ENCODE assay signal across 8 cellular contexts in genomic region chr16:30005341-30006094, GRCh38. TPM values are rescaled to one million over a fixed set of nuclear protein-coding genes. Genes with fewer than 3 reads are reported as not detected.
DNase-seq lines count a peak whose midpoint lies in the region; ATAC-seq, FAIRE-seq and TF ChIP-seq lines count a peak whose summit lies in the region.

No MANE protein-coding gene starts in this region.

- H3K4me1 ChIP-seq in Loucy (ENCODE audit: insufficient read depth, low read length, poor library complexity, severe bottlenecking) = no peaks in the 10 kb centered on the region
- H3K4me1 ChIP-seq in pancreas = no peaks in the 10 kb centered on the region

- H3K9me3 ChIP-seq in Loucy (ENCODE audit: insufficient read depth, low read depth, low read length) (no peaks in the 10 kb centered on the region), pancreas (no peaks in the 10 kb centered on the region)

- FAIRE-seq in pancreas (lab: Jason Lieb, UNC) = no peak

- H3K4me2 ChIP-seq in Loucy (ENCODE audit: low read depth, low read length, poor library complexity, severe bottlenecking) = no peak overlapping the region

- H3K9ac ChIP-seq in Loucy (ENCODE audit: low read depth, low read length, poor library complexity, severe bottlenecking) = no peak overlapping the region

- 46 to 59% methylated on average over 35 of the region's 35 CpGs for WGBS in pancreas, 2 donors

- H3K4me3 ChIP-seq in Loucy (ENCODE audit: low read length, poor library complexity, severe bottlenecking) = no peak overlapping the region
- no peak overlapping the region for H3K4me3 ChIP-seq in fibroblast of the aortic adventitia (ENCODE audit: low read depth, low read length)
- H3K4me3 ChIP-seq in pancreas = no peak overlapping the region

- DNase-seq in SIG-M5 treated with dmso at 0.1 percent for 504 hours (lab: John Stamatoyannopoulos, UW; ENCODE audit: unreplicated experiment) (peak; percentile 52), SIG-M5 (lab: John Stamatoyannopoulos, UW) (no peak), fibroblast of the aortic adventitia (ENCODE audit: low read depth) (peak; percentile 51), pancreas (peak in 3 of 6 donors; percentile 47 to 74 (median 49))
- peak; percentile 43 for DNase-seq in activated CD4-positive, alpha-beta T cell treated with anti-CD3 and anti-CD28 coated beads, Interleukin-2, amount 50 U/mL, for 1 hour

- no peaks in the 10 kb centered on the region for H3K9me2 ChIP-seq in Loucy (replicated peaks; ENCODE audit: low read depth, low read length)

- intact Hi-C loops in pancreas (cut with DNase I) = loop anchor here in 2 of 3 donors (10.0 kb wide), 2 partner anchors 141 to 311 kb away; partner anchors contain the start of gene CDIPT (in 1 of the 2)

- TF ChIP-seq CTCF in Loucy (conservative IDR thresholded peaks at IDR 0.05; ENCODE audit: low read length) (peak; percentile 86), fibroblast of the aortic adventitia (IDR thresholded peaks at IDR 0.05; ENCODE audit: insufficient read depth, low read length) (peak; percentile 90), pancreas (IDR thresholded peaks at IDR 0.05) (peak; percentile 67 to 86 (median 75))

- H3K27ac ChIP-seq in pancreas = no peak overlapping the region

- H3K36me3 ChIP-seq in Loucy (ENCODE audit: insufficient read depth, low read length) (no peaks in the 10 kb centered on the region), pancreas (no peaks in the 10 kb centered on the region)

- ATAC-seq in pancreas = peak; percentile 62 to 85 (median 79)
- no peak for ATAC-seq in esophagus mucosa
- ATAC-seq in HG03520 (IDR thresholded peaks at IDR 0.05; ENCODE audit: unreplicated experiment) = no peak

- H2AFZ ChIP-seq in Loucy (ENCODE audit: low read length) = no peak overlapping the region

- H3K79me2 ChIP-seq in Loucy (ENCODE audit: insufficient read depth, low read length) = no peaks in the 10 kb centered on the region

- H3F3A ChIP-seq in Loucy (ENCODE audit: low read depth) = no peaks in the 10 kb centered on the region

- H4K20me1 ChIP-seq in Loucy (ENCODE audit: insufficient read depth, low read length, poor library complexity, severe bottlenecking) = peaks cover 2% of the 10 kb centered on the region

- H3K27me3 ChIP-seq in Loucy (ENCODE audit: insufficient read depth, low read length, poor library complexity, severe bottlenecking) (no peaks in the 10 kb centered on the region), pancreas (no peaks in the 10 kb centered on the region)

RNA-seq across cellular contexts. Expression of gene DOC2A, which starts 5.3 kb away (rescaled TPM):
- total RNA-seq in fibroblast of the aortic adventitia (ENCODE audit: low replicate concordance) = not detected in 2 replicates
- total RNA-seq in pancreas = 1 to 10 TPM in 1 of 6 donors, under 1 TPM in 5; 0.19 to 1.9 (median 0.40) TPM
- polyA plus RNA-seq in pancreas = 1 to 10 TPM; 2.6 to 4.4 TPM
- 0.20 TPM for total RNA-seq in esophagus mucosa

RNA-seq across cellular contexts. Expression of gene INO80E, which starts 9.5 kb away (rescaled TPM):
- total RNA-seq in fibroblast of the aortic adventitia (ENCODE audit: low replicate concordance) (6.5 and 36.5 TPM in 2 replicates), pancreas (10 to 100 TPM; 24.0 to 46.8 (median 30.1) TPM), esophagus mucosa (37.0 TPM)
- polyA plus RNA-seq in pancreas = 100 to 1,000 TPM in 1 of 2 donors, 10 to 100 TPM in 1; 51.0 to 113 TPM

RNA-seq across cellular contexts. Expression of gene HIRIP3, which starts 10.1 kb away (rescaled TPM):
- 13.6 and 14.4 TPM in 2 replicates for total RNA-seq in fibroblast of the aortic adventitia (ENCODE audit: low replicate concordance)
- total RNA-seq in pancreas = 1 to 10 TPM; 4.4 to 9.5 (median 6.2) TPM
- 10 to 100 TPM in 1 of 2 donors, 1 to 10 TPM in 1; 9.5 to 16.8 TPM for polyA plus RNA-seq in pancreas
- 7.1 TPM for total RNA-seq in esophagus mucosa

RNA-seq across cellular contexts. Expression of gene C16orf92, which starts 17.5 kb away (rescaled TPM):
- total RNA-seq in fibroblast of the aortic adventitia (ENCODE audit: low replicate concordance) = not detected in 2 replicates
- not detected for total RNA-seq in pancreas
- polyA plus RNA-seq in pancreas = not detected
- total RNA-seq in esophagus mucosa = not detected

RNA-seq across cellular contexts. Expression of gene TLCD3B, which starts 25.6 kb away (rescaled TPM):
- total RNA-seq in fibroblast of the aortic adventitia (ENCODE audit: low replicate concordance) = 0.18 TPM in 1 of 2 replicates, not detected in the other
- under 1 TPM in 3 of 6 donors, not detected in 3; 0.20 to 0.28 (median 0.24) TPM for total RNA-seq in pancreas
- 1 to 10 TPM in 1 of 2 donors, under 1 TPM in 1; 0.95 to 2.1 TPM for polyA plus RNA-seq in pancreas
- 0.20 TPM for total RNA-seq in esophagus mucosa

Comparison
In these comparisons a context has a peak if more than half of its experiments do, and no peak if none do; other contexts are left out.
1. ATAC-seq: peak in pancreas (4 of 4); none in esophagus mucosa (single experiment) and HG03520 (single experiment).
2. Peak in every context shown above with its lines, with median percentiles within 50 percentile points of each other: CTCF ChIP-seq.